16 cellular contexts compared by ENCODE assay signal in the genomic region with DNA sequence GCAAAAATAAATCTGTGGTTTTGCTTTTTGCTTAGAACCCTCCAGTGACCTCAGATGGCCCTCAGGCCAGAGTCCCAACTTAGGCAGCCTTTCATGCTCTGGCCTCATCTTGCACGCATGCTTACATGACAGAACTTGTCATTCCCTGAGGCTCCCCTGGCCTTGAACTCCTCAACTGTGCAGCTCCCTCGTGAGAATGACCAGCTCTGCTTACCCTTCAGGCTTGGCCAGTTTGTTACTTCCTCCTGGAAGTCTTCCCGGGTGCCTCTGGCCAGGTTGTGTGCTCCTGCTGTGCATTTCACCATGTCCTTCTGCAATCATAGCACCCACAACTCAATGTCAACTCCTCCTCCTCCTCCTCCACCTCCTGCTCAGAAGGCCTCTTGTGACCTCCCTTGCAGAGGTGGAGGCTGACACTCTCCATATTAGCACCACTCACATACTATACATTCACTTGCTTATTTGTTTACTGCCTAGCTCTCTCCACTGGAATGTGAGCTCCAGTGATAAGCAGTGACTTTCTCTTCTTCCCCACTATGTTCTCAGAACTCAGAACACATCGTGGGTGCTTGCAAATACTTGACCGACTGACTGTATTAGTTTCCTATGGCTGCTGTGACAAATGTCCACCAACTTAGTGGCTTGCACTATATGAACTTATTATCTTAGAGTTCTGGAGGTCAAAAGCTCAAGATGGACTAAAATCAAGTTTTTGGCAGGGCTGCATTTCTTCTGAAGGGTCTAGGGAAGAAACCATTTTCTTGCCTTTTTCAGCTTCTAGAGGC. TPM values are rescaled to one million over a fixed set of nuclear protein-coding genes. Genes with fewer than 3 reads are reported as not detected.
DNase-seq lines count a peak whose midpoint lies in the region; ATAC-seq lines count a peak whose summit lies in the region.
"Had no signal": no experiment of that assay in that cellular context is flagged by ENCODE, and none has a peak within 500 bp of the region (broad histone marks: within the 10 kb centered on the region; RNA-seq: fewer than 3 reads in every experiment).

No MANE protein-coding gene starts in this region.

- DNase-seq in CD4-positive, alpha-beta memory T cell, result no peak
- DNase-seq in M059J (ENCODE audit: low read depth) (peak; percentile 37), myocyte (ENCODE audit: low read depth) (peak; percentile 64), mesendoderm (no peak), NAMALWA (ENCODE audit: low spot score) (no peak), NCI-H2029 (lab: John Stamatoyannopoulos, UW) (no peak), kidney glomerular epithelial cell (lab: John Stamatoyannopoulos, UW) (no peak)
- no peak for DNase-seq in central memory CD8-positive, alpha-beta T cell (ENCODE audit: low spot score in 2 of 2)
- DNase-seq: body of pancreas, endodermal cell, NCI-H1694 treated with DMSO at 0.1 percent for 48 hours, NCI-H82, nucleus accumbens, SIG-M5, thyroid gland, WERI-Rb-1 had no signal

- H3K9ac ChIP-seq in mesendoderm (ENCODE audit: low read length), result no peak overlapping the region

- no peak overlapping the region for H3K4me3 ChIP-seq in CD4-positive, alpha-beta memory T cell (ENCODE audit: low read length in 2 of 2)
- H3K4me3 ChIP-seq in mesendoderm (ENCODE audit: low read length), result no peak overlapping the region
- H3K4me3 ChIP-seq: body of pancreas, thyroid gland had no signal

- ATAC-seq in central memory CD8-positive, alpha-beta T cell (replicated peaks; ENCODE audit: extremely low read depth, poor library complexity, severe bottlenecking), result no peak
- ATAC-seq: body of pancreas had no signal

- no peak overlapping the region for H3K56ac ChIP-seq in mesendoderm (ENCODE audit: low read length)

- no peaks in the 10 kb centered on the region for H3K27me3 Mint-ChIP-seq in CD4-positive, alpha-beta memory T cell
- H3K27me3 Mint-ChIP-seq in central memory CD8-positive, alpha-beta T cell, result no peaks in the 10 kb centered on the region

- H2BK120ac ChIP-seq in mesendoderm (ENCODE audit: low read depth, low read length), result no peak overlapping the region

- peaks cover 69 to 78% (median 74%) of the 10 kb centered on the region in 4 donors for H3K4me1 Mint-ChIP-seq in CD4-positive, alpha-beta memory T cell
- H3K4me1 Mint-ChIP-seq in central memory CD8-positive, alpha-beta T cell, result peaks cover 74% of the 10 kb centered on the region

- no peaks in the 10 kb centered on the region for H3K79me2 ChIP-seq in mesendoderm (ENCODE audit: control insufficient read depth, insufficient read depth, low read length)

- H3K18ac ChIP-seq in mesendoderm (ENCODE audit: low read length), result no peak overlapping the region

- H3K36me3 ChIP-seq in CD4-positive, alpha-beta memory T cell (ENCODE audit: insufficient read depth, low read length), result peaks cover 41% of the 10 kb centered on the region
- H3K36me3 ChIP-seq in mesendoderm (ENCODE audit: control insufficient read depth, insufficient read depth, low read length), result no peaks in the 10 kb centered on the region
- H3K36me3 ChIP-seq: thyroid gland, WERI-Rb-1 had no signal

- no peak overlapping the region for H2AK5ac ChIP-seq in mesendoderm (ENCODE audit: low read length)

- H3K23ac ChIP-seq in mesendoderm (ENCODE audit: low read length), result no peak overlapping the region

- no CpG with 5 or more reads among the region's 5 CpGs for WGBS in mesendoderm (ENCODE audit: extremely low coverage, insufficient coverage, low lambda C conversion rate)

- no peak overlapping the region for H3K4ac ChIP-seq in mesendoderm (ENCODE audit: low read depth, low read length)

- no peak overlapping the region for H3K27ac ChIP-seq in CD4-positive, alpha-beta memory T cell (ENCODE audit: low read depth, low read length)
- H3K27ac ChIP-seq in mesendoderm (ENCODE audit: low read depth, low read length), result no peak overlapping the region
- H3K27ac ChIP-seq: body of pancreas, thyroid gland, WERI-Rb-1 had no signal

- no peak overlapping the region for H4K8ac ChIP-seq in mesendoderm (ENCODE audit: low read depth, low read length)

- POLR2A ChIA-PET in CD4-positive, alpha-beta memory T cell (lab: Charles Lee; ENCODE audit: partially characterized antibody), result interaction anchor here (1.2 kb wide), 1 partner anchor 35 kb away, joined by 4 read pairs; no protein-coding TSS in a partner anchor

- H3K36me3 Mint-ChIP-seq in CD4-positive, alpha-beta memory T cell, result peaks cover 51 to 82% of the 10 kb centered on the region in 2 donors
- peaks cover 34% of the 10 kb centered on the region for H3K36me3 Mint-ChIP-seq in central memory CD8-positive, alpha-beta T cell (ENCODE audit: insufficient read depth)

- H3K27ac Mint-ChIP-seq in CD4-positive, alpha-beta memory T cell, result peak overlapping the region; percentile 80 to 95 (median 87)
- H3K27ac Mint-ChIP-seq in central memory CD8-positive, alpha-beta T cell (ENCODE audit: low read depth), result peak overlapping the region; percentile 73
- H3K27ac Mint-ChIP-seq: endodermal cell had no signal

- H3K4me1 ChIP-seq in CD4-positive, alpha-beta memory T cell (ENCODE audit: insufficient read depth, low read length), result peaks cover 91% of the 10 kb centered on the region
- H3K4me1 ChIP-seq in mesendoderm (ENCODE audit: control insufficient read depth, low read depth, low read length), result peaks cover 10% of the 10 kb centered on the region
- H3K4me1 ChIP-seq: body of pancreas, thyroid gland had no signal

- CTCF ChIA-PET in CD4-positive, alpha-beta memory T cell (lab: Charles Lee; ENCODE audit: partially characterized antibody), result interaction anchor here (1.1 to 5.7 kb wide), 3 partner anchors 15 to 72 kb away, joined by 4 to 31 read pairs (median 4); no protein-coding TSS in a partner anchor

- no peaks in the 10 kb centered on the region for H3K79me1 ChIP-seq in mesendoderm (ENCODE audit: low read length)

- intact Hi-C loops in CD4-positive, alpha-beta memory T cell (cut with micrococcal nuclease), result no loop called here

- H4K5ac ChIP-seq in mesendoderm (ENCODE audit: low read length), result no peak overlapping the region

- H3K9me3 ChIP-seq in CD4-positive, alpha-beta memory T cell (ENCODE audit: control insufficient read depth in 1 of 2, low read length in 2 of 2), result no peaks in the 10 kb centered on the region
- H3K9me3 ChIP-seq: body of pancreas, thyroid gland had no signal

- peak overlapping the region in 2 of 8 donors; percentile 37 to 41 for H3K4me3 Mint-ChIP-seq in CD4-positive, alpha-beta memory T cell
- H3K4me3 Mint-ChIP-seq in central memory CD8-positive, alpha-beta T cell, result no peak overlapping the region
- H3K4me3 Mint-ChIP-seq: endodermal cell had no signal

- H2BK15ac ChIP-seq in mesendoderm (replicated peaks; ENCODE audit: low read depth), result no peak overlapping the region

- no peaks in the 10 kb centered on the region for H3K9me3 Mint-ChIP-seq in CD4-positive, alpha-beta memory T cell
- H3K9me3 Mint-ChIP-seq in central memory CD8-positive, alpha-beta T cell, result no peaks in the 10 kb centered on the region
- H3K9me3 Mint-ChIP-seq: endodermal cell had no signal

- H3K27me3 ChIP-seq in CD4-positive, alpha-beta memory T cell (ENCODE audit: insufficient read depth, low read length), result no peaks in the 10 kb centered on the region
- H3K27me3 ChIP-seq in mesendoderm (ENCODE audit: insufficient read depth, low read length, poor library complexity), result no peaks in the 10 kb centered on the region
- H3K27me3 ChIP-seq: body of pancreas, thyroid gland had no signal

- H2BK5ac ChIP-seq in mesendoderm (ENCODE audit: low read length), result no peak overlapping the region

- no peak overlapping the region for H3K4me2 ChIP-seq in mesendoderm (ENCODE audit: low read length)

RNA-seq across cellular contexts. Expression of a gene that starts 41.9 kb away (rescaled TPM):
- 100 to 1,000 TPM; 124 to 129 TPM for total RNA-seq in CD4-positive, alpha-beta memory T cell
- polyA plus RNA-seq in CD4-positive, alpha-beta memory T cell, result 100 to 1,000 TPM; 163 to 173 TPM
- total RNA-seq in M059J (2014; rRNA removed; shearing (Covaris generic)), result 0.15 and 0.81 TPM in 2 replicates
- total RNA-seq in myocyte, result 121 and 176 TPM in 2 replicates
- polyA plus RNA-seq in myocyte (2012), result 30.1 TPM
- 1.2 TPM for polyA plus RNA-seq in mesendoderm (2013, experiment 1 of 2)
- 1.2 TPM for polyA plus RNA-seq in mesendoderm (2013, experiment 2 of 2)

RNA-seq across cellular contexts. Expression of a gene that starts 49.9 kb away (rescaled TPM):
- 1 to 10 TPM; 5.4 to 7.2 TPM for total RNA-seq in CD4-positive, alpha-beta memory T cell
- 10 to 100 TPM in 1 of 2 donors, 1 to 10 TPM in 1; 8.6 to 15.8 TPM for polyA plus RNA-seq in CD4-positive, alpha-beta memory T cell
- 79.3 and 110 TPM in 2 replicates for total RNA-seq in M059J (2014; rRNA removed; shearing (Covaris generic))
- total RNA-seq in myocyte, result 38.6 and 39.3 TPM in 2 replicates
- polyA plus RNA-seq in myocyte (2012), result 129 TPM
- polyA plus RNA-seq in mesendoderm (2013, experiment 1 of 2), result 77.1 TPM
- polyA plus RNA-seq in mesendoderm (2013, experiment 2 of 2), result 72.5 TPM

Comparison
In these comparisons a context has a peak if more than half of its experiments do, and no peak if none do; other contexts are left out.
1. DNase-seq: peak in M059J (single experiment) and myocyte (single experiment); none in CD4-positive, alpha-beta memory T cell (0 of 5), central memory CD8-positive, alpha-beta T cell (0 of 2), mesendoderm (single experiment), NAMALWA (single experiment), NCI-H2029 (single experiment) and kidney glomerular epithelial cell (single experiment).
2. RNA of a gene that starts 41.9 kb away (total RNA-seq): 124 to 129 TPM in CD4-positive, alpha-beta memory T cell and 121 to 176 TPM in myocyte; 0.15 to 0.81 TPM in M059J; every median in the first group is over 10 times any median in the second.